Comparison of ENCODE assay signal across 8 cellular contexts in genomic region chr17:21511368-21512195, GRCh38.
A peak's percentile ranks its signal among the peaks of the same experiment; 100 is the strongest.
DNase-seq lines count a peak whose midpoint lies in the region; ATAC-seq and TF ChIP-seq lines count a peak whose summit lies in the region.

No MANE protein-coding gene starts in this region.

- H3K27me3 Mint-ChIP-seq in CD8-positive, alpha-beta memory T cell = peaks cover 25 to 49% of the 10 kb centered on the region in 2 donors
- H3K27me3 Mint-ChIP-seq in dendritic cell treated with granulocyte-macrophage colony-stimulating factor and Interleukin-4, amounts not matched to agents 40 ng/mL and 50 ng/mL, for 4 days = peaks cover 46% of the 10 kb centered on the region

- intact Hi-C loops in HCT116 (cut with micrococcal nuclease) (loop anchor here (1.0 to 10.0 kb wide), 5 partner anchors 54 to 469 kb away; partner anchors contain the start of genes DHRS7B and USP22), left colon (cut with DNase I, micrococcal nuclease) (no loop called here)
- intact Hi-C loops in dendritic cell treated with granulocyte-macrophage colony-stimulating factor and Interleukin-4, amounts not matched to agents 40 ng/mL and 50 ng/mL, for 4 days (cut with micrococcal nuclease) = loop anchor here (1.0 to 5.0 kb wide), 4 partner anchors 59 to 391 kb away; no protein-coding TSS in a partner anchor

- peak overlapping the region in 2 of 8 donors; percentile 27 to 52 for H3K27ac Mint-ChIP-seq in CD8-positive, alpha-beta memory T cell
- H3K27ac Mint-ChIP-seq in dendritic cell treated with granulocyte-macrophage colony-stimulating factor and Interleukin-4, amounts not matched to agents 40 ng/mL and 50 ng/mL, for 4 days = peak overlapping the region; percentile 65

- peak; percentile 42 to 73 (median 44) for DNase-seq in CD8-positive, alpha-beta memory T cell
- DNase-seq in HCT116 (ENCODE audit: low read depth, low spot score) = peak; percentile 61
- DNase-seq in NCI-H345 treated with DMSO at 0.1 percent for 48 hours (lab: John Stamatoyannopoulos, UW; ENCODE audit: unreplicated experiment) = peak; percentile 41
- peak; percentile 62 for DNase-seq in activated CD4-positive, alpha-beta T cell treated with anti-CD3 and anti-CD28 coated beads, Interleukin-2, amount 50 U/mL, for 1 hour
- DNase-seq in left colon = peak; percentile 74 to 85
- peak; percentile 81 for DNase-seq in stimulated activated CD4-positive, alpha-beta T cell treated with anti-CD3 and anti-CD28 coated beads, Interleukin-15, amount 100 ng/mL, for 24 hours
- DNase-seq in KG1 (lab: John Stamatoyannopoulos, UW) = no peak

- no peaks in the 10 kb centered on the region for H3K36me3 ChIP-seq in CD8-positive, alpha-beta memory T cell (ENCODE audit: insufficient read depth, low read length)
- no peaks in the 10 kb centered on the region for H3K36me3 ChIP-seq in HCT116 (ENCODE audit: control insufficient read depth in 1 of 2, insufficient read depth in 2 of 2, low read length in 2 of 2)

- BruUV-seq in HCT116 (replicated peaks; lab: Mats Ljungman, UMichigan) = no TSS peak

- H3K79me2 ChIP-seq in HCT116 (ENCODE audit: insufficient read depth, low read length) = no peaks in the 10 kb centered on the region

- peaks cover 6 to 13% (median 11%) of the 10 kb centered on the region in 3 donors for H3K4me1 Mint-ChIP-seq in CD8-positive, alpha-beta memory T cell
- H3K4me1 Mint-ChIP-seq in dendritic cell treated with granulocyte-macrophage colony-stimulating factor and Interleukin-4, amounts not matched to agents 40 ng/mL and 50 ng/mL, for 4 days (ENCODE audit: low read depth) = peaks cover 31% of the 10 kb centered on the region

- RAD21 ChIA-PET in HCT116 (lab: Charles Lee; ENCODE audit: low non-redundant PET in 1 of 2, low total read pairs in 2 of 2, uncharacterized antibody in 2 of 2, unreplicated experiment in 2 of 2) = interaction anchor here in 1 of 2 experiments (1.0 kb wide), 1 partner anchor 54 kb away, joined by 10 read pairs; no protein-coding TSS in a partner anchor

- peaks cover 11% of the 10 kb centered on the region for H3K27me3 ChIP-seq in CD8-positive, alpha-beta memory T cell (ENCODE audit: insufficient read depth, low read length, poor library complexity, severe bottlenecking)
- no peaks in the 10 kb centered on the region for H3K27me3 ChIP-seq in HCT116 (ENCODE audit: insufficient read depth, low read length)

- no peaks in the 10 kb centered on the region for H3K9me3 ChIP-seq in CD8-positive, alpha-beta memory T cell (ENCODE audit: low read length)
- no peaks in the 10 kb centered on the region for H3K9me3 ChIP-seq in HCT116 (ENCODE audit: control insufficient read depth in 1 of 2, insufficient read depth in 1 of 2, low read depth in 1 of 2, low read length in 2 of 2)

- CTCF ChIA-PET in CD8-positive, alpha-beta memory T cell (lab: Charles Lee) = interaction anchor here (0.6 to 4.6 kb wide), 15 partner anchors 12 to 392 kb away, joined by 3 to 72 read pairs (median 6); partner anchors contain the start of gene DHRS7B
- CTCF ChIA-PET in HCT116 (lab: Charles Lee) = interaction anchor here (0.6 to 3.3 kb wide), 15 partner anchors 12 to 690 kb away, joined by 3 to 51 read pairs (median 4); no protein-coding TSS in a partner anchor

- H3K9ac ChIP-seq in HCT116 (ENCODE audit: low read length) = no peak overlapping the region

- TF ChIP-seq RAD21 in HCT116 (IDR thresholded peaks at IDR 0.05; ENCODE audit: low read depth) = peak; percentile 70

- H3K36me3 Mint-ChIP-seq in CD8-positive, alpha-beta memory T cell = no peaks in the 10 kb centered on the region
- H3K36me3 Mint-ChIP-seq in dendritic cell treated with granulocyte-macrophage colony-stimulating factor and Interleukin-4, amounts not matched to agents 40 ng/mL and 50 ng/mL, for 4 days (ENCODE audit: low read depth) = no peaks in the 10 kb centered on the region

- H3K4me3 ChIP-seq in CD8-positive, alpha-beta memory T cell (ENCODE audit: low read length) = peak overlapping the region; percentile 54
- H3K4me3 ChIP-seq in HCT116 (replicated peaks in 1 of 2; ENCODE audit: low read depth in 1 of 2, low read length in 2 of 2) = peak overlapping the region in 1 of 2 experiments; percentile 28; a peak in 2 of 4 replicates

- no peak for TF ChIP-seq POLR2A in HCT116 (IDR thresholded peaks at IDR 0.05; ENCODE audit: borderline replicate concordance, extremely low read depth, insufficient read depth, insufficient read length)

- no peaks in the 10 kb centered on the region for H3K9me3 Mint-ChIP-seq in CD8-positive, alpha-beta memory T cell
- H3K9me3 Mint-ChIP-seq in dendritic cell treated with granulocyte-macrophage colony-stimulating factor and Interleukin-4, amounts not matched to agents 40 ng/mL and 50 ng/mL, for 4 days = no peaks in the 10 kb centered on the region

- peak overlapping the region; percentile 86 for H2AFZ ChIP-seq in HCT116 (ENCODE audit: low read depth, low read length, poor library complexity, severe bottlenecking)

- POLR2A ChIA-PET in CD8-positive, alpha-beta memory T cell (lab: Charles Lee) = no interaction called here
- POLR2A ChIA-PET in HCT116 (lab: Charles Lee) = no interaction called here

- ATAC-seq in HCT116 (peak; percentile 95), left colon (peak; percentile 97)

- no peaks in the 10 kb centered on the region for H3K9me2 ChIP-seq in HCT116 (ENCODE audit: insufficient read depth)

- peak overlapping the region; percentile 30 to 87 (median 62) for H3K4me3 Mint-ChIP-seq in CD8-positive, alpha-beta memory T cell
- peak overlapping the region; percentile 77 for H3K4me3 Mint-ChIP-seq in dendritic cell treated with granulocyte-macrophage colony-stimulating factor and Interleukin-4, amounts not matched to agents 40 ng/mL and 50 ng/mL, for 4 days

- TF ChIP-seq CTCF in HCT116 (IDR thresholded peaks at IDR 0.05 in 2 of 3, conservative IDR thresholded peaks at IDR 0.05 in 1 of 3; ENCODE audit: borderline replicate concordance in 1 of 3, insufficient read depth in 1 of 3, low read depth in 2 of 3, low read length in 2 of 3) = peak; percentile 71 to 78 (median 76)

- H4K20me1 ChIP-seq in HCT116 (ENCODE audit: insufficient read depth) = no peaks in the 10 kb centered on the region

- H3K4me2 ChIP-seq in HCT116 (ENCODE audit: low read length) = peak overlapping the region; percentile 69

- H3K4me1 ChIP-seq in CD8-positive, alpha-beta memory T cell (ENCODE audit: insufficient read depth, low read length) = peaks cover 5% of the 10 kb centered on the region
- H3K4me1 ChIP-seq in HCT116 (ENCODE audit: control insufficient read depth in 1 of 2, insufficient read depth in 2 of 2, low read length in 2 of 2) = peaks cover 2 to 14% of the 10 kb centered on the region in 2 experiments; a peak in 2 of 4 replicates

- H3K27ac ChIP-seq in CD8-positive, alpha-beta memory T cell (ENCODE audit: low read depth, low read length) = no peak overlapping the region
- no peak overlapping the region for H3K27ac ChIP-seq in HCT116 (ENCODE audit: low read depth, low read length)

TF ChIP-seq in HCT116, 20 proteins besides CTCF, POLR2A, EP300 and RAD21 (continues in another document):
- TF ChIP-seq ZBTB33 (IDR thresholded peaks at IDR 0.05; ENCODE audit: extremely low read depth, insufficient replicate concordance, low read length) (no peak), YY1 (IDR thresholded peaks at IDR 0.05; ENCODE audit: extremely low read depth, insufficient replicate concordance, low read depth, low read length) (no peak), EZH2phosphoT487 (IDR thresholded peaks at IDR 0.05; ENCODE audit: borderline replicate concordance) (no peak), TCF7L2 (IDR thresholded peaks at IDR 0.05; ENCODE audit: borderline replicate concordance, extremely low read depth, insufficient read depth, insufficient read length) (no peak), ATF3 (IDR thresholded peaks at IDR 0.05) (no peak), ZNF274 (IDR thresholded peaks at IDR 0.05; ENCODE audit: low read depth, low read length) (no peak)
- TF ChIP-seq, protein P1, sequence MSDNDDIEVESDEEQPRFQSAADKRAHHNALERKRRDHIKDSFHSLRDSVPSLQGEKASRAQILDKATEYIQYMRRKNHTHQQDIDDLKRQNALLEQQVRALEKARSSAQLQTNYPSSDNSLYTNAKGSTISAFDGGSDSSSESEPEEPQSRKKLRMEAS (IDR thresholded peaks at IDR 0.05) = no peak

Comparison
In these comparisons a context has a peak if more than half of its experiments do, and no peak if none do; other contexts are left out.
1. intact Hi-C loops: an anchor here in HCT116 (1.0 to 10.0 kb wide) and dendritic cell treated with granulocyte-macrophage colony-stimulating factor and Interleukin-4, amounts not matched to agents 40 ng/mL and 50 ng/mL, for 4 days (1.0 to 5.0 kb wide); none called in left colon.